8 cellular contexts compared by ENCODE assay signal in genomic region chr15:22980189-22981136, GRCh38. TPM values are rescaled to one million over a fixed set of nuclear protein-coding genes. Genes with fewer than 3 reads are reported as not detected.
DNase-seq lines count a peak whose midpoint lies in the region; ATAC-seq and TF ChIP-seq lines count a peak whose summit lies in the region.

Gene CYFIP1 (minus strand): TSS chr15:22980368. CDS start chr15:22947285, 33,083 bp downstream.

- no peak for TF ChIP-seq CTCF in esophagus muscularis mucosa (IDR thresholded peaks at IDR 0.05)
- no peak for TF ChIP-seq CTCF in mucosa of descending colon (IDR thresholded peaks at IDR 0.05)
- no peak for TF ChIP-seq CTCF in thoracic aorta (IDR thresholded peaks at IDR 0.05)

- POLR2A ChIA-PET in activated CD8-positive, alpha-beta memory T cell treated with anti-CD3 and anti-CD28 coated beads for 36 hours (lab: Charles Lee): interaction anchor here (1.0 kb wide), 1 partner anchor 59 kb away, joined by 3 read pairs; the partner anchor contains the start of gene TUBGCP5

- CTCF ChIA-PET in activated CD8-positive, alpha-beta memory T cell treated with anti-CD3 and anti-CD28 coated beads for 36 hours (lab: Charles Lee): no interaction called here

- intact Hi-C loops in esophagus muscularis mucosa (cut with DNase I): loop anchor here (2.0 kb wide), 1 partner anchor 56 kb away; no protein-coding TSS in a partner anchor
- intact Hi-C loops in mucosa of descending colon (cut with DNase I, micrococcal nuclease): no loop called here

- peak; percentile 14 for TF ChIP-seq POLR2A in esophagus muscularis mucosa (IDR thresholded peaks at IDR 0.05; ENCODE audit: low read depth)

- H3K4me3 ChIP-seq in esophagus muscularis mucosa (peak within 1 kb of the TSS; percentile 77 to 98 (median 85)), mucosa of descending colon (peak within 1 kb of the TSS; percentile 78), thoracic aorta (peak within 1 kb of the TSS; percentile 96)

- TF ChIP-seq EP300 in esophagus muscularis mucosa (IDR thresholded peaks at IDR 0.05): no peak

- H3K9me3 ChIP-seq in esophagus muscularis mucosa (no peaks in the 10 kb centered on the region), mucosa of descending colon (no peaks in the 10 kb centered on the region), thoracic aorta (no peaks in the 10 kb centered on the region)

- H3K4me1 ChIP-seq in esophagus muscularis mucosa: peaks cover 10 to 26% (median 21%) of the 10 kb centered on the region in 4 donors
- H3K4me1 ChIP-seq in mucosa of descending colon (ENCODE audit: low read depth): peaks cover 9% of the 10 kb centered on the region
- peaks cover 0 to 18% of the 10 kb centered on the region in 2 donors for H3K4me1 ChIP-seq in thoracic aorta (ENCODE audit: control insufficient read depth in 1 of 2, low read depth in 2 of 2)

- no peaks in the 10 kb centered on the region for H3K36me3 ChIP-seq in esophagus muscularis mucosa
- H3K36me3 ChIP-seq in mucosa of descending colon (ENCODE audit: low read depth): no peaks in the 10 kb centered on the region
- no peaks in the 10 kb centered on the region for H3K36me3 ChIP-seq in thoracic aorta

- ATAC-seq in HG02571 (IDR thresholded peaks at IDR 0.05; ENCODE audit: unreplicated experiment) (peak; percentile 63), mucosa of descending colon (peak; percentile 97), thoracic aorta (ENCODE audit: insufficient number of reproducible peaks, low FRiP score, low read depth) (peak; percentile 94)

- no peaks in the 10 kb centered on the region for H3K27me3 ChIP-seq in esophagus muscularis mucosa
- H3K27me3 ChIP-seq in thoracic aorta (replicated peaks; ENCODE audit: insufficient read depth): no peaks in the 10 kb centered on the region

- H3K27ac ChIP-seq in esophagus muscularis mucosa (replicated peaks in 1 of 4) (peak within 1 kb of the TSS; percentile 76 to 91 (median 85)), thoracic aorta (peak within 1 kb of the TSS; percentile 84 to 87)

- WGBS in esophagus muscularis mucosa: under 1% methylated on average over 50 of the region's 99 CpGs

- peak; percentile 21 for DNase-seq in activated CD4-positive, alpha-beta T cell treated with anti-CD3 and anti-CD28 coated beads for 48 hours
- no peak for DNase-seq in activated CD4-positive, alpha-beta T cell treated with anti-CD3 and anti-CD28 coated beads, Interleukin-2, amount 50 U/mL, for 4 hours
- DNase-seq in NCI-H2107 treated with DMSO at 0.1 percent for 48 hours (lab: John Stamatoyannopoulos, UW; ENCODE audit: unreplicated experiment): peak; percentile 2
- no peak for DNase-seq in esophagus muscularis mucosa (ENCODE audit: extremely low spot score)
- DNase-seq in mucosa of descending colon: peak; percentile 88 to 92 (median 92)
- DNase-seq in thoracic aorta (ENCODE audit: low spot score): peak; percentile 45

RNA-seq across cellular contexts. Expression of gene CYFIP1, which starts in this region (rescaled TPM):
- 10 to 100 TPM; 23.3 to 24.3 TPM for total RNA-seq in activated CD8-positive, alpha-beta memory T cell treated with anti-CD3 and anti-CD28 coated beads for 36 hours
- 100 to 1,000 TPM in 2 of 4 donors, 10 to 100 TPM in 2; 86.8 to 131 (median 105) TPM for total RNA-seq in esophagus muscularis mucosa
- 100 to 1,000 TPM; 139 to 210 (median 143) TPM for total RNA-seq in mucosa of descending colon
- 100 to 1,000 TPM; 112 to 150 TPM for total RNA-seq in thoracic aorta

Comparison
In these comparisons a context has a peak if more than half of its experiments do, and no peak if none do; other contexts are left out.
1. DNase-seq: peak in activated CD4-positive, alpha-beta T cell treated with anti-CD3 and anti-CD28 coated beads for 48 hours (single experiment), NCI-H2107 treated with DMSO at 0.1 percent for 48 hours (single experiment), mucosa of descending colon (3 of 3) and thoracic aorta (single experiment); none in activated CD4-positive, alpha-beta T cell treated with anti-CD3 and anti-CD28 coated beads, Interleukin-2, amount 50 U/mL, for 4 hours (0 of 2) and esophagus muscularis mucosa (single experiment).
2. Peak in every context shown above with its lines, with median percentiles within 50 percentile points of each other: ATAC-seq and H3K4me3 ChIP-seq.